Comparison of ENCODE assay signal across 10 cellular contexts in genomic region chrX:47583240-47583861, GRCh38. TPM values are rescaled to one million over a fixed set of nuclear protein-coding genes. Genes with fewer than 3 reads are reported as not detected.
DNase-seq lines count a peak whose midpoint lies in the region; ATAC-seq and TF ChIP-seq lines count a peak whose summit lies in the region.
"Had no signal": no experiment of that assay in that cellular context is flagged by ENCODE, and none has a peak within 500 bp of the region (broad histone marks: within the 10 kb centered on the region; RNA-seq: fewer than 3 reads in every experiment).

No MANE protein-coding gene starts in this region.

- in situ Hi-C loops in astrocyte of the spinal cord (cut with HindIII; ENCODE audit: low sequenced_read_pairs): no loop called here

- TF ChIP-seq CTCF in astrocyte of the spinal cord (IDR thresholded peaks at IDR 0.05; ENCODE audit: low read depth, low read length) (no peak), type B pancreatic cell (conservative IDR thresholded peaks at IDR 0.05) (no peak)

- no peaks in the 10 kb centered on the region for H3K9me3 Mint-ChIP-seq in activated naive CD4-positive, alpha-beta T cell treated with anti-CD3 and anti-CD28 coated beads, Interleukin-2, amount 50 U/mL, for 24 hours
- no peaks in the 10 kb centered on the region for H3K9me3 Mint-ChIP-seq in activated naive CD4-positive, alpha-beta T cell treated with anti-CD3 and anti-CD28 coated beads, Interleukin-2, amount 50 U/mL, for 72 hours
- H3K9me3 Mint-ChIP-seq in memory B cell (no peaks in the 10 kb centered on the region), type B pancreatic cell (no peaks in the 10 kb centered on the region)

- no peaks in the 10 kb centered on the region for H3K27me3 Mint-ChIP-seq in activated naive CD4-positive, alpha-beta T cell treated with anti-CD3 and anti-CD28 coated beads, Interleukin-2, amount 50 U/mL, for 24 hours
- H3K27me3 Mint-ChIP-seq in memory B cell (peaks cover 11% of the 10 kb centered on the region), type B pancreatic cell (no peaks in the 10 kb centered on the region)

- H3K4me1 Mint-ChIP-seq in activated naive CD4-positive, alpha-beta T cell treated with anti-CD3 and anti-CD28 coated beads, Interleukin-2, amount 50 U/mL, for 24 hours: peaks cover 34% of the 10 kb centered on the region
- H3K4me1 Mint-ChIP-seq in memory B cell (peaks cover 19% of the 10 kb centered on the region), type B pancreatic cell (ENCODE audit: unreplicated experiment) (peaks cover 5% of the 10 kb centered on the region)

- H3K4me3 ChIP-seq in astrocyte of the spinal cord (ENCODE audit: low read depth, low read length): peak overlapping the region; percentile 73

- no peak for DNase-seq in activated naive CD4-positive, alpha-beta T cell treated with anti-CD3 and anti-CD28 coated beads, Interleukin-2, amount 50 U/mL, for 72 hours (ENCODE audit: low spot score in 2 of 2)
- DNase-seq in astrocyte of the spinal cord (ENCODE audit: low read depth, low spot score) (no peak), memory B cell (ENCODE audit: low spot score in 2 of 2) (no peak), type B pancreatic cell (ENCODE audit: extremely low spot score, unreplicated experiment) (no peak), T-helper 9 cell (no peak), NCI-H2107 (lab: John Stamatoyannopoulos, UW) (no peak)
- no peak for DNase-seq in stimulated activated CD4-positive, alpha-beta T cell treated with anti-CD3 and anti-CD28 coated beads, Interleukin-1b, Interleukin-23, amount 100 ng/mL, for 48 hours
- DNase-seq: NCI-H748 treated with DMSO at 0.1 percent for 48 hours had no signal

- ATAC-seq in activated naive CD4-positive, alpha-beta T cell treated with anti-CD3 and anti-CD28 coated beads, Interleukin-2, amount 50 U/mL, for 72 hours: no peak
- ATAC-seq in memory B cell (ENCODE audit: low read depth): no peak
- ATAC-seq: sciatic nerve had no signal

- peak overlapping the region; percentile 59 for H3K27ac Mint-ChIP-seq in activated naive CD4-positive, alpha-beta T cell treated with anti-CD3 and anti-CD28 coated beads, Interleukin-2, amount 50 U/mL, for 24 hours
- H3K27ac Mint-ChIP-seq in activated naive CD4-positive, alpha-beta T cell treated with anti-CD3 and anti-CD28 coated beads, Interleukin-2, amount 50 U/mL, for 72 hours: peak overlapping the region in 1 of 2 donors; percentile 95
- H3K27ac Mint-ChIP-seq in memory B cell (no peak overlapping the region), type B pancreatic cell (no peak overlapping the region)

- peak overlapping the region; percentile 55 for H3K4me3 Mint-ChIP-seq in activated naive CD4-positive, alpha-beta T cell treated with anti-CD3 and anti-CD28 coated beads, Interleukin-2, amount 50 U/mL, for 24 hours
- peak overlapping the region; percentile 25 for H3K4me3 Mint-ChIP-seq in memory B cell
- H3K4me3 Mint-ChIP-seq in type B pancreatic cell: peak overlapping the region; percentile 38

- H3K36me3 Mint-ChIP-seq in activated naive CD4-positive, alpha-beta T cell treated with anti-CD3 and anti-CD28 coated beads, Interleukin-2, amount 50 U/mL, for 24 hours: no peaks in the 10 kb centered on the region
- H3K36me3 Mint-ChIP-seq in activated naive CD4-positive, alpha-beta T cell treated with anti-CD3 and anti-CD28 coated beads, Interleukin-2, amount 50 U/mL, for 72 hours: no peaks in the 10 kb centered on the region
- no peaks in the 10 kb centered on the region for H3K36me3 Mint-ChIP-seq in memory B cell
- peaks cover 5% of the 10 kb centered on the region for H3K36me3 Mint-ChIP-seq in type B pancreatic cell

RNA-seq across cellular contexts. Expression of gene TIMP1, which starts 1.1 kb away (rescaled TPM):
- 10 to 100 TPM; 26.1 to 32.7 TPM for total RNA-seq in activated naive CD4-positive, alpha-beta T cell treated with anti-CD3 and anti-CD28 coated beads, Interleukin-2, amount 50 U/mL, for 72 hours
- total RNA-seq in type B pancreatic cell (ENCODE audit: low replicate concordance): 31.8 and 95.4 TPM in 2 replicates

RNA-seq across cellular contexts. Expression of gene ARAF, which starts 22.3 kb away (rescaled TPM):
- total RNA-seq in activated naive CD4-positive, alpha-beta T cell treated with anti-CD3 and anti-CD28 coated beads, Interleukin-2, amount 50 U/mL, for 72 hours: 10 to 100 TPM; 75.5 to 83.9 TPM
- 56.2 and 60.7 TPM in 2 replicates for total RNA-seq in type B pancreatic cell (ENCODE audit: low replicate concordance)

RNA-seq across cellular contexts. Expression of gene SYN1, which starts 36.3 kb away (rescaled TPM):
- total RNA-seq in activated naive CD4-positive, alpha-beta T cell treated with anti-CD3 and anti-CD28 coated beads, Interleukin-2, amount 50 U/mL, for 72 hours: 1 to 10 TPM in 1 of 2 donors, under 1 TPM in 1; 0.47 to 3.0 TPM
- total RNA-seq in type B pancreatic cell (ENCODE audit: low replicate concordance): 3.7 and 4.2 TPM in 2 replicates

RNA-seq across cellular contexts. Expression of gene CFP, which starts 46.4 kb away (rescaled TPM):
- 10 to 100 TPM in 1 of 2 donors, 1 to 10 TPM in 1; 5.1 to 11.1 TPM for total RNA-seq in activated naive CD4-positive, alpha-beta T cell treated with anti-CD3 and anti-CD28 coated beads, Interleukin-2, amount 50 U/mL, for 72 hours
- 0.50 and 0.51 TPM in 2 replicates for total RNA-seq in type B pancreatic cell (ENCODE audit: low replicate concordance)
